ENCODE assay signal across 1 cellular context in the genomic region with DNA sequence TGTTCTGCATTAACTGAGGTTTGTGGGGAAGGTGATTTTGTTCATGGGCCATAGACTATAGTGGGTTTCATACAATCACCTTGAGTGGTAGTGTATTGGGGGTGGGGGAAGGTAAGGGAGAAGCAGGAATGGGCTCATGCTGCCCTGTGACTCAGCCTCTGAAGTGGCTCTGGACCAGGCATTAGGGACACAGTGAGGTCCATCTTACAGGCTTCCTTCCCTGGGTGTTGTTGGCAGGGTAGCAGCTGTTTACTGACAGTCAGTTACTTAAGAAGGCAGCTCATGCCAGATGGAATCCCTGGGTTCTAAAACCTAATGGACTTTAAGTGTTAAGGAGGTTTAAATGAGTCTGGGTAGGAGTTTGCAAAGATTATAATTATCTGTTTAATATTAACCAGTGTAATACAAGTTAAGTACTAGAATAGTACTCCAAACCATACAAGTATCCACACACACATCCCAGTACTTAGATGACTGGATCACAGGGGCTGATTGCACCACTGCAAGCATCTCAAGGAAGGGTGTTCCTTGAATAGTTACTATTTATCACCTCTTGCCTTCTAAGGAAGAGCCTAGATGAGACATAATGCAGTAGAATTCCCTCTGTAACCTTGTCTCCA.
TF ChIP-seq lines count a peak whose summit lies in the region.

No MANE protein-coding gene starts in this region.

TF ChIP-seq in HepG2, 621 proteins besides CTCF, POLR2A, EP300 and RAD21 (continued from another document):
- TF ChIP-seq, protein P1, sequence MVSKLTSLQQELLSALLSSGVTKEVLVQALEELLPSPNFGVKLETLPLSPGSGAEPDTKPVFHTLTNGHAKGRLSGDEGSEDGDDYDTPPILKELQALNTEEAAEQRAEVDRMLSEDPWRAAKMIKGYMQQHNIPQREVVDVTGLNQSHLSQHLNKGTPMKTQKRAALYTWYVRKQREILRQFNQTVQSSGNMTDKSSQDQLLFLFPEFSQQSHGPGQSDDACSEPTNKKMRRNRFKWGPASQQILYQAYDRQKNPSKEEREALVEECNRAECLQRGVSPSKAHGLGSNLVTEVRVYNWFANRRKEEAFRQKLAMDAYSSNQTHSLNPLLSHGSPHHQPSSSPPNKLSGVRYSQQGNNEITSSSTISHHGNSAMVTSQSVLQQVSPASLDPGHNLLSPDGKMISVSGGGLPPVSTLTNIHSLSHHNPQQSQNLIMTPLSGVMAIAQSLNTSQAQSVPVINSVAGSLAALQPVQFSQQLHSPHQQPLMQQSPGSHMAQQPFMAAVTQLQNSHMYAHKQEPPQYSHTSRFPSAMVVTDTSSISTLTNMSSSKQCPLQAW (CRISPR knock-in tag; IDR thresholded peaks at IDR 0.05): no peak
- no peak for TF ChIP-seq SOX13 (IDR thresholded peaks at IDR 0.05)
- TF ChIP-seq SOX13 (CRISPR knock-in tag; conservative IDR thresholded peaks at IDR 0.05 in 1 of 2, IDR thresholded peaks at IDR 0.05 in 1 of 2): no peak
- no peak for TF ChIP-seq ZNF570 (CRISPR knock-in tag; IDR thresholded peaks at IDR 0.05; ENCODE audit: borderline replicate concordance)
